ENCODE assay signal across 2 cellular contexts in the genomic region with DNA sequence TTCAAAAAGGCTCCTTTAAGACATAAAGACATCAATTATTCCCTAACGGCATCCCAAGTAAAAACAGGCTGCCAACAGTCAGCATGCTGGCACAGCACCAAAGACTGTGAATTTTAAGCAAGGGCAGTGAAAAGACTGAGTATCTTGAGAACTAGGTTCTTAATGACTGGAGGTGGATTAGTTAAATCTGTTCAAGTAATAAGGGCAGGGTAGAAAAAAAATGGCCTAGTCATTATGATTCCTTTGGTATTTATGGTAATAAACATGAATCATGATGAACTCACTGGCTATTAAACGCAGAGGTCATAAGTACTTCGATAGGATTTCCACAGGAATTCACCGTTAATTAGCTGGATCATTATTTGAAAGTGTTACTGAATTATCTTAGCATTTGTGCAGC.
A peak's percentile ranks its signal among the peaks of the same experiment; 100 is the strongest.
TF ChIP-seq lines count a peak whose summit lies in the region.

No MANE protein-coding gene starts in this region.

TF ChIP-seq in endothelial cell of umbilical vein, 7 proteins besides CTCF, POLR2A, EP300 and RAD21:
- TF ChIP-seq, protein P1, sequence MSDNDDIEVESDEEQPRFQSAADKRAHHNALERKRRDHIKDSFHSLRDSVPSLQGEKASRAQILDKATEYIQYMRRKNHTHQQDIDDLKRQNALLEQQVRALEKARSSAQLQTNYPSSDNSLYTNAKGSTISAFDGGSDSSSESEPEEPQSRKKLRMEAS (IDR thresholded peaks at IDR 0.05; ENCODE audit: insufficient read depth, insufficient read length), result no peak
- TF ChIP-seq EZH2 (IDR thresholded peaks at IDR 0.05; ENCODE audit: borderline replicate concordance, low read depth, low read length, severe bottlenecking), result no peak
- peak; percentile 42 for TF ChIP-seq GATA2 (IDR thresholded peaks at IDR 0.05; ENCODE audit: insufficient read depth, insufficient read length, low read depth, low read length)
- TF ChIP-seq MYC (IDR thresholded peaks at IDR 0.05; ENCODE audit: low read depth, low read length), result no peak
- TF ChIP-seq FOS (IDR thresholded peaks at IDR 0.05; ENCODE audit: borderline replicate concordance, insufficient read depth, low read length), result peak; percentile 79
- no peak for TF ChIP-seq POLR2AphosphoS5 (IDR thresholded peaks at IDR 0.05; ENCODE audit: insufficient read depth, low read depth, low read length)
- TF ChIP-seq JUN (IDR thresholded peaks at IDR 0.05; ENCODE audit: borderline replicate concordance, insufficient read depth, insufficient read length, low read depth), result peak; percentile 34

TF ChIP-seq in GM23338, 12 proteins besides CTCF, POLR2A, EP300 and RAD21 (continued from another document):
- TF ChIP-seq, protein P2, sequence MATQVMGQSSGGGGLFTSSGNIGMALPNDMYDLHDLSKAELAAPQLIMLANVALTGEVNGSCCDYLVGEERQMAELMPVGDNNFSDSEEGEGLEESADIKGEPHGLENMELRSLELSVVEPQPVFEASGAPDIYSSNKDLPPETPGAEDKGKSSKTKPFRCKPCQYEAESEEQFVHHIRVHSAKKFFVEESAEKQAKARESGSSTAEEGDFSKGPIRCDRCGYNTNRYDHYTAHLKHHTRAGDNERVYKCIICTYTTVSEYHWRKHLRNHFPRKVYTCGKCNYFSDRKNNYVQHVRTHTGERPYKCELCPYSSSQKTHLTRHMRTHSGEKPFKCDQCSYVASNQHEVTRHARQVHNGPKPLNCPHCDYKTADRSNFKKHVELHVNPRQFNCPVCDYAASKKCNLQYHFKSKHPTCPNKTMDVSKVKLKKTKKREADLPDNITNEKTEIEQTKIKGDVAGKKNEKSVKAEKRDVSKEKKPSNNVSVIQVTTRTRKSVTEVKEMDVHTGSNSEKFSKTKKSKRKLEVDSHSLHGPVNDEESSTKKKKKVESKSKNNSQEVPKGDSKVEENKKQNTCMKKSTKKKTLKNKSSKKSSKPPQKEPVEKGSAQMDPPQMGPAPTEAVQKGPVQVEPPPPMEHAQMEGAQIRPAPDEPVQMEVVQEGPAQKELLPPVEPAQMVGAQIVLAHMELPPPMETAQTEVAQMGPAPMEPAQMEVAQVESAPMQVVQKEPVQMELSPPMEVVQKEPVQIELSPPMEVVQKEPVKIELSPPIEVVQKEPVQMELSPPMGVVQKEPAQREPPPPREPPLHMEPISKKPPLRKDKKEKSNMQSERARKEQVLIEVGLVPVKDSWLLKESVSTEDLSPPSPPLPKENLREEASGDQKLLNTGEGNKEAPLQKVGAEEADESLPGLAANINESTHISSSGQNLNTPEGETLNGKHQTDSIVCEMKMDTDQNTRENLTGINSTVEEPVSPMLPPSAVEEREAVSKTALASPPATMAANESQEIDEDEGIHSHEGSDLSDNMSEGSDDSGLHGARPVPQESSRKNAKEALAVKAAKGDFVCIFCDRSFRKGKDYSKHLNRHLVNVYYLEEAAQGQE (IDR thresholded peaks at IDR 0.05; ENCODE audit: unreplicated experiment), result no peak
- no peak for TF ChIP-seq ZNF114 (CRISPR knock-in tag; IDR thresholded peaks at IDR 0.05)
- no peak for TF ChIP-seq STAT1 (IDR thresholded peaks at IDR 0.05; ENCODE audit: unreplicated experiment)
- TF ChIP-seq, protein P3, sequence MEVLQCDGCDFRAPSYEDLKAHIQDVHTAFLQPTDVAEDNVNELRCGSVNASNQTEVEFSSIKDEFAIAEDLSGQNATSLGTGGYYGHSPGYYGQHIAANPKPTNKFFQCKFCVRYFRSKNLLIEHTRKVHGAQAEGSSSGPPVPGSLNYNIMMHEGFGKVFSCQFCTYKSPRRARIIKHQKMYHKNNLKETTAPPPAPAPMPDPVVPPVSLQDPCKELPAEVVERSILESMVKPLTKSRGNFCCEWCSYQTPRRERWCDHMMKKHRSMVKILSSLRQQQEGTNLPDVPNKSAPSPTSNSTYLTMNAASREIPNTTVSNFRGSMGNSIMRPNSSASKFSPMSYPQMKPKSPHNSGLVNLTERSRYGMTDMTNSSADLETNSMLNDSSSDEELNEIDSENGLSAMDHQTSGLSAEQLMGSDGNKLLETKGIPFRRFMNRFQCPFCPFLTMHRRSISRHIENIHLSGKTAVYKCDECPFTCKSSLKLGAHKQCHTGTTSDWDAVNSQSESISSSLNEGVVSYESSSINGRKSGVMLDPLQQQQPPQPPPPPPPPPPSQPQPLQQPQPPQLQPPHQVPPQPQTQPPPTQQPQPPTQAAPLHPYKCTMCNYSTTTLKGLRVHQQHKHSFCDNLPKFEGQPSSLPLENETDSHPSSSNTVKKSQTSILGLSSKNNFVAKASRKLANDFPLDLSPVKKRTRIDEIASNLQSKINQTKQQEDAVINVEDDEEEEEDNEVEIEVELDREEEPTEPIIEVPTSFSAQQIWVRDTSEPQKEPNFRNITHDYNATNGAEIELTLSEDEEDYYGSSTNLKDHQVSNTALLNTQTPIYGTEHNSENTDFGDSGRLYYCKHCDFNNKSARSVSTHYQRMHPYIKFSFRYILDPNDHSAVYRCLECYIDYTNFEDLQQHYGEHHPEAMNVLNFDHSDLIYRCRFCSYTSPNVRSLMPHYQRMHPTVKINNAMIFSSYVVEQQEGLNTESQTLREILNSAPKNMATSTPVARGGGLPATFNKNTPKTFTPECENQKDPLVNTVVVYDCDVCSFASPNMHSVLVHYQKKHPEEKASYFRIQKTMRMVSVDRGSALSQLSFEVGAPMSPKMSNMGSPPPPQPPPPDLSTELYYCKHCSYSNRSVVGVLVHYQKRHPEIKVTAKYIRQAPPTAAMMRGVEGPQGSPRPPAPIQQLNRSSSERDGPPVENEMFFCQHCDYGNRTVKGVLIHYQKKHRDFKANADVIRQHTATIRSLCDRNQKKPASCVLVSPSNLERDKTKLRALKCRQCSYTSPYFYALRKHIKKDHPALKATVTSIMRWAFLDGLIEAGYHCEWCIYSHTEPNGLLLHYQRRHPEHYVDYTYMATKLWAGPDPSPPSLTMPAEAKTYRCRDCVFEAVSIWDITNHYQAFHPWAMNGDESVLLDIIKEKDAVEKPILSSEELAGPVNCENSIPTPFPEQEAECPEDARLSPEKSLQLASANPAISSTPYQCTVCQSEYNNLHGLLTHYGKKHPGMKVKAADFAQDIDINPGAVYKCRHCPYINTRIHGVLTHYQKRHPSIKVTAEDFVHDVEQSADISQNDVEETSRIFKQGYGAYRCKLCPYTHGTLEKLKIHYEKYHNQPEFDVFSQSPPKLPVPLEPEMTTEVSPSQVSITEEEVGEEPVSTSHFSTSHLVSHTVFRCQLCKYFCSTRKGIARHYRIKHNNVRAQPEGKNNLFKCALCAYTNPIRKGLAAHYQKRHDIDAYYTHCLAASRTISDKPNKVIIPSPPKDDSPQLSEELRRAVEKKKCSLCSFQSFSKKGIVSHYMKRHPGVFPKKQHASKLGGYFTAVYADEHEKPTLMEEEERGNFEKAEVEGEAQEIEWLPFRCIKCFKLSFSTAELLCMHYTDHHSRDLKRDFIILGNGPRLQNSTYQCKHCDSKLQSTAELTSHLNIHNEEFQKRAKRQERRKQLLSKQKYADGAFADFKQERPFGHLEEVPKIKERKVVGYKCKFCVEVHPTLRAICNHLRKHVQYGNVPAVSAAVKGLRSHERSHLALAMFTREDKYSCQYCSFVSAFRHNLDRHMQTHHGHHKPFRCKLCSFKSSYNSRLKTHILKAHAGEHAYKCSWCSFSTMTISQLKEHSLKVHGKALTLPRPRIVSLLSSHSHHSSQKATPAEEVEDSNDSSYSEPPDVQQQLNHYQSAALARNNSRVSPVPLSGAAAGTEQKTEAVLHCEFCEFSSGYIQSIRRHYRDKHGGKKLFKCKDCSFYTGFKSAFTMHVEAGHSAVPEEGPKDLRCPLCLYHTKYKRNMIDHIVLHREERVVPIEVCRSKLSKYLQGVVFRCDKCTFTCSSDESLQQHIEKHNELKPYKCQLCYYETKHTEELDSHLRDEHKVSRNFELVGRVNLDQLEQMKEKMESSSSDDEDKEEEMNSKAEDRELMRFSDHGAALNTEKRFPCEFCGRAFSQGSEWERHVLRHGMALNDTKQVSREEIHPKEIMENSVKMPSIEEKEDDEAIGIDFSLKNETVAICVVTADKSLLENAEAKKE (CRISPR knock-in tag; IDR thresholded peaks at IDR 0.05), result no peak
- TF ChIP-seq, protein P4, sequence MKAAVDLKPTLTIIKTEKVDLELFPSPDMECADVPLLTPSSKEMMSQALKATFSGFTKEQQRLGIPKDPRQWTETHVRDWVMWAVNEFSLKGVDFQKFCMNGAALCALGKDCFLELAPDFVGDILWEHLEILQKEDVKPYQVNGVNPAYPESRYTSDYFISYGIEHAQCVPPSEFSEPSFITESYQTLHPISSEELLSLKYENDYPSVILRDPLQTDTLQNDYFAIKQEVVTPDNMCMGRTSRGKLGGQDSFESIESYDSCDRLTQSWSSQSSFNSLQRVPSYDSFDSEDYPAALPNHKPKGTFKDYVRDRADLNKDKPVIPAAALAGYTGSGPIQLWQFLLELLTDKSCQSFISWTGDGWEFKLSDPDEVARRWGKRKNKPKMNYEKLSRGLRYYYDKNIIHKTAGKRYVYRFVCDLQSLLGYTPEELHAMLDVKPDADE (IDR thresholded peaks at IDR 0.05), result no peak
- no peak for TF ChIP-seq POLR2AphosphoS5 (IDR thresholded peaks at IDR 0.05; ENCODE audit: low read depth)
- TF ChIP-seq EZH2 (IDR thresholded peaks at IDR 0.05; ENCODE audit: low read depth, unreplicated experiment), result no peak
- no peak for TF ChIP-seq NANOG (IDR thresholded peaks at IDR 0.05; ENCODE audit: borderline replicate concordance)
- no peak for TF ChIP-seq CREB1 (CRISPR knock-in tag; IDR thresholded peaks at IDR 0.05; ENCODE audit: low read depth)
- TF ChIP-seq EZH2phosphoT487 (IDR thresholded peaks at IDR 0.05; ENCODE audit: unreplicated experiment), result no peak
- TF ChIP-seq ZNF331 (CRISPR knock-in tag; IDR thresholded peaks at IDR 0.05; ENCODE audit: low read depth), result no peak
